ENCODE assay signal across 20 cellular contexts in the genomic region with DNA sequence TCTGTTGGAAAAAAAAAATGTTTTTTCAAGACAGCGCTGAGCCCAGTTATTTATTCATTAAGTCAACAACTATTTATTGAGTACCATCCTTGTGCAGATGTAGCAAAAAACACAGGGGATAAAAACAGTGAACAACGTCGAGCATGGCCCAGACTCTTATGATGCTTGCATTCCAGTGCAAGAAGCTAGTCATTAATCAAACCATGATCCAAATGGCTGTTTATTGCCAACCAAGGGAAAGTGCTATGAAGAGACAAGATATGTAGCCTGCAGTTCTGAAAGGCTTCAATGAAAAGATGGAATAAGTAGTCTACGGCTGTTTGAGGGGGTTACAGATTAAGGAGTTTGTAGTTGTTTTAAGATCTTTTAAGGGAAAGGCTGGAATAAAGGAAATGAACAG.
DNase-seq lines count a peak whose midpoint lies in the region; ATAC-seq and TF ChIP-seq lines count a peak whose summit lies in the region.
"Had no signal": no experiment of that assay in that cellular context is flagged by ENCODE, and none has a peak within 500 bp of the region (broad histone marks: within the 10 kb centered on the region; RNA-seq: fewer than 3 reads in every experiment).

No MANE protein-coding gene starts in this region.

- no peaks in the 10 kb centered on the region for H3K27me3 ChIP-seq in cardiac muscle cell
- H3K27me3 ChIP-seq in foreskin keratinocyte: no peaks in the 10 kb centered on the region
- H3K27me3 ChIP-seq: BE2C; BLaER1 treated with 17β-estradiol and CSF1 and Interleukin-3, amounts not matched to agents 10 nM and 100 nM had no signal

- intact Hi-C loops in Right ventricle myocardium inferior (cut with DNase I): no loop called here
- intact Hi-C loops in CD14-positive monocyte (cut with micrococcal nuclease): no loop called here
- intact Hi-C loops in natural killer cell (cut with micrococcal nuclease): no loop called here

- H3K4me3 ChIP-seq in cardiac muscle cell (no peak overlapping the region), fibroblast of mammary gland (ENCODE audit: control insufficient read depth, low read depth, low read length) (no peak overlapping the region)
- H3K4me3 ChIP-seq: A549; BLaER1 treated with 17β-estradiol and CSF1 and Interleukin-3, amounts not matched to agents 10 nM and 100 nM had no signal

- peak overlapping the region in 1 of 3 experiments; percentile 9 for H3K4me3 Mint-ChIP-seq in nephron
- H3K4me3 Mint-ChIP-seq in CD14-positive monocyte: no peak overlapping the region
- no peak overlapping the region for H3K4me3 Mint-ChIP-seq in natural killer cell
- H3K4me3 Mint-ChIP-seq: CD4-positive, alpha-beta memory T cell had no signal

- TF ChIP-seq CTCF in cardiac muscle cell (IDR thresholded peaks at IDR 0.05; ENCODE audit: low read depth, low read length): no peak
- no peak for TF ChIP-seq CTCF in fibroblast of mammary gland (conservative IDR thresholded peaks at IDR 0.05; ENCODE audit: control insufficient read depth, insufficient read depth, low read depth, low read length)
- no peak for TF ChIP-seq CTCF in nephron (IDR thresholded peaks at IDR 0.05; ENCODE audit: unreplicated experiment in 3 of 3)
- no peak for TF ChIP-seq CTCF in foreskin keratinocyte (conservative IDR thresholded peaks at IDR 0.05)
- no peak for TF ChIP-seq CTCF in CD14-positive monocyte (IDR thresholded peaks at IDR 0.05)
- TF ChIP-seq CTCF in natural killer cell (IDR thresholded peaks at IDR 0.05): no peak

- H3K36me3 Mint-ChIP-seq in nephron (ENCODE audit: low read depth): no peaks in the 10 kb centered on the region
- no peaks in the 10 kb centered on the region for H3K36me3 Mint-ChIP-seq in CD14-positive monocyte
- no peaks in the 10 kb centered on the region for H3K36me3 Mint-ChIP-seq in natural killer cell
- H3K36me3 Mint-ChIP-seq: CD4-positive, alpha-beta memory T cell had no signal

- no peaks in the 10 kb centered on the region for H3K9me3 ChIP-seq in cardiac muscle cell (ENCODE audit: low read depth)
- H3K9me3 ChIP-seq: A549; BE2C; BLaER1 treated with 17β-estradiol and CSF1 and Interleukin-3, amounts not matched to agents 10 nM and 100 nM; Caco-2 had no signal

- H3K27ac ChIP-seq in cardiac muscle cell (peak overlapping the region; percentile 86), foreskin keratinocyte (no peak overlapping the region)
- H3K27ac ChIP-seq: A549; BLaER1 treated with 17β-estradiol and CSF1 and Interleukin-3, amounts not matched to agents 10 nM and 100 nM had no signal

- H3K4me1 Mint-ChIP-seq in nephron (peaks cover 37% of the 10 kb centered on the region), CD14-positive monocyte (no peaks in the 10 kb centered on the region), natural killer cell (peaks cover 8 to 22% of the 10 kb centered on the region in 2 donors)
- H3K4me1 Mint-ChIP-seq: CD4-positive, alpha-beta memory T cell had no signal

- DNase-seq in cardiac muscle cell (ENCODE audit: low read depth in 1 of 2, low spot score in 1 of 2) (no peak), Right ventricle myocardium inferior (ENCODE audit: missing footprints) (no peak), fibroblast of mammary gland (ENCODE audit: low read depth) (peak; percentile 14), foreskin keratinocyte (no peak), CD14-positive monocyte (ENCODE audit: low spot score) (no peak), natural killer cell (no peak)
- DNase-seq: 8988T; ACHN; AML-193; Caco-2; CD4-positive, alpha-beta memory T cell; DMS153; DND-41; GOT3; H7; HCEC 1CT had no signal

- H3K36me3 ChIP-seq in cardiac muscle cell: no peaks in the 10 kb centered on the region
- H3K36me3 ChIP-seq: BE2C; BLaER1 treated with 17β-estradiol and CSF1 and Interleukin-3, amounts not matched to agents 10 nM and 100 nM had no signal

- H3K9me3 Mint-ChIP-seq in nephron (no peaks in the 10 kb centered on the region), CD14-positive monocyte (peaks cover 2 to 10% (median 5%) of the 10 kb centered on the region in 7 donors), natural killer cell (peaks cover 7 to 8% of the 10 kb centered on the region in 2 donors)

- H3K27ac Mint-ChIP-seq in nephron (peak overlapping the region; percentile 0 to 87 (median 9)), CD14-positive monocyte (no peak overlapping the region), natural killer cell (no peak overlapping the region)
- H3K27ac Mint-ChIP-seq: CD4-positive, alpha-beta memory T cell had no signal

- H3K27me3 Mint-ChIP-seq in nephron (ENCODE audit: low read depth) (no peaks in the 10 kb centered on the region), CD14-positive monocyte (ENCODE audit: low read depth in 3 of 3) (no peaks in the 10 kb centered on the region), natural killer cell (ENCODE audit: low read depth in 2 of 2) (no peaks in the 10 kb centered on the region)
- H3K27me3 Mint-ChIP-seq: CD4-positive, alpha-beta memory T cell had no signal

- peaks cover 17% of the 10 kb centered on the region for H3K4me1 ChIP-seq in cardiac muscle cell (ENCODE audit: low read depth)
- H3K4me1 ChIP-seq in foreskin keratinocyte: peaks cover 5% of the 10 kb centered on the region
- H3K4me1 ChIP-seq: A549; BLaER1 treated with 17β-estradiol and CSF1 and Interleukin-3, amounts not matched to agents 10 nM and 100 nM; Caco-2 had no signal

- no peak for ATAC-seq in Right ventricle myocardium inferior
- no peak for ATAC-seq in foreskin keratinocyte
- no peak for ATAC-seq in natural killer cell
- ATAC-seq: A549 had no signal

Comparison
In these comparisons a context has a peak if more than half of its experiments do, and no peak if none do; other contexts are left out.
1. H3K27ac Mint-ChIP-seq: peak in nephron (3 of 3); none in CD14-positive monocyte (0 of 7) and natural killer cell (0 of 2).